In the genomic region with DNA sequence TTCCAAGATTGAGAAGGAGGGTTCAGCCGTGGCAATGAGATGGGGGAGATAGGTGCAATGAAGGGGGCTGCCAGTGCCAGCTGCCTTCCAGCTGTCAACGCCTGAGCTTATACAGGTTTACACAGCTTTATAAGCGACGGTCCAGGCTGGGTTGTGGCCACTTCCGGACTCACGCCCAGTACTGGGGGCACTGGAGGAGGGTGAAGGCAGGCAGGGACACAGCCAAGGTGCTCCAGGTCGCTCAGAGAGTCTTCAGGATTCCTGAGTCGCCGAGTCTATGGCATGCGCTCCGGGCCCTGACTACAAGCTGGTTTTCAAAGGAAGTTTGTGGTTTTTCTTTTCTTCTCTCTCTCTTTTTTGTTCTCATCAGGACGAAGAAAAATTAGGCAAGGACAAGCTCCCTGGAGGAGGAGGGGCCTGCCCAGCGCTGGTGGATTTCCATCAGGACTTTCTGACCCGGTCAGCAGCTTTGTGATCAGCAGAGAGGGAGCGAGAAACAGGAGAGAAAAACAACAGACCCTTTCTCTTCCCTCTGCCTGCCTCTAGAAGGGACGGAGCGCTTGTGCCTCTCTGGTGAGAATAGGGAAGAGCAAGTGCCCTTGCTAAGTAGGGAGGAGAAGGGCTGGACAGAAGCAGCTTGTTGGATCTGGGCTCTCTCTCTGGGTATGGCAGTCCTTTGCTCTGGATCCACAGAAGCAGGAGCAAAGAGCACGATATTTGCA, we compare ENCODE assay signal across 8 cellular contexts. TPM values are rescaled to one million over a fixed set of nuclear protein-coding genes. Genes with fewer than 3 reads are reported as not detected.
DNase-seq lines count a peak whose midpoint lies in the region; ATAC-seq and TF ChIP-seq lines count a peak whose summit lies in the region.

A gene with protein sequence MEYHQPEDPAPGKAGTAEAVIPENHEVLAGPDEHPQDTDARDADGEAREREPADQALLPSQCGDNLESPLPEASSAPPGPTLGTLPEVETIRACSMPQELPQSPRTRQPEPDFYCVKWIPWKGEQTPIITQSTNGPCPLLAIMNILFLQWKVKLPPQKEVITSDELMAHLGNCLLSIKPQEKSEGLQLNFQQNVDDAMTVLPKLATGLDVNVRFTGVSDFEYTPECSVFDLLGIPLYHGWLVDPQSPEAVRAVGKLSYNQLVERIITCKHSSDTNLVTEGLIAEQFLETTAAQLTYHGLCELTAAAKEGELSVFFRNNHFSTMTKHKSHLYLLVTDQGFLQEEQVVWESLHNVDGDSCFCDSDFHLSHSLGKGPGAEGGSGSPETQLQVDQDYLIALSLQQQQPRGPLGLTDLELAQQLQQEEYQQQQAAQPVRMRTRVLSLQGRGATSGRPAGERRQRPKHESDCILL (minus strand): TSS at position 572 of the 722 bp plus-strand sequence. CDS start 4,285 bp downstream, outside the sequence.

- peak; percentile 44; the same call in 1 of the 2 replicates for TF ChIP-seq CTCF in OCI-LY1 (IDR thresholded peaks at IDR 0.05; ENCODE audit: low read length)
- TF ChIP-seq CTCF in gastroesophageal sphincter (IDR thresholded peaks at IDR 0.05) = peak in 3 of 4 experiments; percentile 52 to 65 (median 57)
- peak; percentile 56 to 72 (median 65) for TF ChIP-seq CTCF in nephron (IDR thresholded peaks at IDR 0.05; ENCODE audit: unreplicated experiment in 3 of 3)

- H3K27ac ChIP-seq in OCI-LY1 (ENCODE audit: low read depth, low read length, poor library complexity, severe bottlenecking) = peak within 1 kb of the TSS; percentile 68
- peak within 1 kb of the TSS; percentile 31 to 89 (median 87) for H3K27ac ChIP-seq in gastroesophageal sphincter
- peak within 1 kb of the TSS in 1 of 2 donors; percentile 90 for H3K27ac ChIP-seq in aorta (ENCODE audit: low read depth in 1 of 2, low read length in 2 of 2)

- H3F3A ChIP-seq in OCI-LY1 (ENCODE audit: insufficient read depth, low read length) = no peaks in the 10 kb centered on the region

- H3K27me3 ChIP-seq in OCI-LY1 (ENCODE audit: insufficient read depth, low read length) = no peaks in the 10 kb centered on the region
- H3K27me3 ChIP-seq in gastroesophageal sphincter = no peaks in the 10 kb centered on the region
- no peaks in the 10 kb centered on the region for H3K27me3 ChIP-seq in aorta (ENCODE audit: control insufficient read depth in 1 of 2, insufficient read depth in 2 of 2, low read length in 1 of 2)

- no peaks in the 10 kb centered on the region for H3K27me3 Mint-ChIP-seq in nephron (ENCODE audit: low read depth)

- peak; percentile 18 to 22 for ATAC-seq in activated CD4-positive, CD25-positive, alpha-beta regulatory T cell treated with anti-CD3 and anti-CD28 coated beads, Interleukin-2, amount 50 U/mL, for 24 hours
- ATAC-seq in activated naive CD4-positive, alpha-beta T cell treated with anti-CD3 and anti-CD28 coated beads, Interleukin-2, amount 50 U/mL, for 72 hours = peak; percentile 41 to 43
- ATAC-seq in gastroesophageal sphincter (peak; percentile 72), aorta (ENCODE audit: low FRiP score) (peak; percentile 79)

- H3K4me3 ChIP-seq in OCI-LY1 (ENCODE audit: low read depth, low read length, poor library complexity, severe bottlenecking) = peak within 1 kb of the TSS; percentile 72
- H3K4me3 ChIP-seq in gastroesophageal sphincter = peak within 1 kb of the TSS; percentile 38 to 78
- peak within 1 kb of the TSS; percentile 78 to 88 for H3K4me3 ChIP-seq in aorta (ENCODE audit: low read length in 2 of 2)

- intact Hi-C loops in aorta (cut with DNase I) = loop anchor here in 1 of 2 donors (5.0 kb wide), 2 partner anchors 34 to 51 kb away; a partner anchor contains a TSS

- H3K9me3 Mint-ChIP-seq in activated naive CD4-positive, alpha-beta T cell treated with anti-CD3 and anti-CD28 coated beads, Interleukin-2, amount 50 U/mL, for 72 hours = no peaks in the 10 kb centered on the region
- H3K9me3 Mint-ChIP-seq in nephron = no peaks in the 10 kb centered on the region

- 0 to 1% methylated on average over 4 to 12 of the region's 18 CpGs for WGBS in gastroesophageal sphincter (ENCODE audit: low coverage in 1 of 2), 2 donors
- 0 to 1% methylated on average over 18 of the region's 18 CpGs for WGBS in aorta, 2 donors

- no peak for DNase-seq in activated CD4-positive, CD25-positive, alpha-beta regulatory T cell (lab: John Stamatoyannopoulos, UW)
- DNase-seq in HuH-7.5 (ENCODE audit: low spot score) (peak; percentile 78), aorta (peak; percentile 77)
- DNase-seq in activated naive CD4-positive, alpha-beta T cell treated with anti-CD3 and anti-CD28 coated beads, Interleukin-2, amount 50 U/mL, for 72 hours (ENCODE audit: low spot score in 2 of 2) = peak; percentile 44 to 62

- H3K36me3 Mint-ChIP-seq in activated naive CD4-positive, alpha-beta T cell treated with anti-CD3 and anti-CD28 coated beads, Interleukin-2, amount 50 U/mL, for 72 hours = peaks cover 16 to 29% of the 10 kb centered on the region in 2 donors
- H3K36me3 Mint-ChIP-seq in nephron (ENCODE audit: low read depth) = peaks cover 11% of the 10 kb centered on the region

- TF ChIP-seq POLR2A in gastroesophageal sphincter (IDR thresholded peaks at IDR 0.05) = peak; percentile 49 to 65

- H3K9me3 ChIP-seq in OCI-LY1 (ENCODE audit: low read length) = no peaks in the 10 kb centered on the region
- H3K9me3 ChIP-seq in gastroesophageal sphincter = no peaks in the 10 kb centered on the region
- no peaks in the 10 kb centered on the region for H3K9me3 ChIP-seq in aorta (ENCODE audit: control insufficient read depth, low read length)

- H3K4me1 ChIP-seq in OCI-LY1 (ENCODE audit: insufficient read depth, low read length, severe bottlenecking) (peaks cover 49% of the 10 kb centered on the region), gastroesophageal sphincter (peaks cover 0 to 82% (median 40%) of the 10 kb centered on the region in 3 donors), aorta (ENCODE audit: control insufficient read depth in 1 of 2, insufficient read depth in 2 of 2, low read length in 2 of 2) (peaks cover 0 to 2% of the 10 kb centered on the region in 2 donors)

- peak within 1 kb of the TSS; percentile 76 for H3K9ac ChIP-seq in OCI-LY1 (ENCODE audit: low read length)

- H3K4me1 Mint-ChIP-seq in nephron = peaks cover 56% of the 10 kb centered on the region

- H2AFZ ChIP-seq in OCI-LY1 (ENCODE audit: low read length) = peak within 1 kb of the TSS; percentile 52

- H3K4me3 Mint-ChIP-seq in nephron = peak within 1 kb of the TSS; percentile 93 to 96 (median 96)

- no peak for TF ChIP-seq EP300 in gastroesophageal sphincter (IDR thresholded peaks at IDR 0.05)

- H3K36me3 ChIP-seq in OCI-LY1 (ENCODE audit: insufficient read depth, low read length) (no peaks in the 10 kb centered on the region), gastroesophageal sphincter (peaks cover 0 to 12% of the 10 kb centered on the region in 2 donors), aorta (ENCODE audit: control insufficient read depth in 1 of 2, insufficient read depth in 2 of 2, low read length in 1 of 2) (no peaks in the 10 kb centered on the region)

- H3K79me2 ChIP-seq in OCI-LY1 (ENCODE audit: insufficient read depth, low read length) = no peaks in the 10 kb centered on the region

- peak within 1 kb of the TSS; percentile 70 for H3K4me2 ChIP-seq in OCI-LY1 (ENCODE audit: low read length)

- no peaks in the 10 kb centered on the region for H3K9me2 ChIP-seq in OCI-LY1 (ENCODE audit: low read depth, low read length)

- no peaks in the 10 kb centered on the region for H4K20me1 ChIP-seq in OCI-LY1 (ENCODE audit: insufficient read depth, low read length)

- H3K27ac Mint-ChIP-seq in activated naive CD4-positive, alpha-beta T cell treated with anti-CD3 and anti-CD28 coated beads, Interleukin-2, amount 50 U/mL, for 72 hours = peak within 1 kb of the TSS; percentile 97 to 99
- peak within 1 kb of the TSS; percentile 94 to 99 (median 98) for H3K27ac Mint-ChIP-seq in nephron

RNA-seq across cellular contexts. Expression of the gene that starts here (rescaled TPM):
- 10 to 100 TPM; 23.3 to 32.3 TPM for total RNA-seq in activated naive CD4-positive, alpha-beta T cell treated with anti-CD3 and anti-CD28 coated beads, Interleukin-2, amount 50 U/mL, for 72 hours
- total RNA-seq in gastroesophageal sphincter = 10 to 100 TPM; 21.2 to 39.2 (median 33.2) TPM
- total RNA-seq in aorta = 10 to 100 TPM; 20.1 to 26.0 TPM
- polyA plus RNA-seq in aorta = 10 to 100 TPM in 1 of 2 donors, 1 to 10 TPM in 1; 8.9 to 17.7 TPM

Comparison
In these comparisons a context has a peak if more than half of its experiments do, and no peak if none do; other contexts are left out.
1. ATAC-seq: peak in every context shown above with its lines; median percentile 79 in aorta; 72 in gastroesophageal sphincter; 42 in activated naive CD4-positive, alpha-beta T cell treated with anti-CD3 and anti-CD28 coated beads, Interleukin-2, amount 50 U/mL, for 72 hours; 20 in activated CD4-positive, CD25-positive, alpha-beta regulatory T cell treated with anti-CD3 and anti-CD28 coated beads, Interleukin-2, amount 50 U/mL, for 24 hours.
2. DNase-seq: peak in HuH-7.5 (single experiment), activated naive CD4-positive, alpha-beta T cell treated with anti-CD3 and anti-CD28 coated beads, Interleukin-2, amount 50 U/mL, for 72 hours (2 of 2) and aorta (2 of 2); none in activated CD4-positive, CD25-positive, alpha-beta regulatory T cell (0 of 4).
3. Peak in every context shown above with its lines, with median percentiles within 50 percentile points of each other: H3K4me3 ChIP-seq and CTCF ChIP-seq.